In genomic region chr10:1057106-1057657, GRCh38 we compare ENCODE assay signal across 8 cellular contexts. TPM values are rescaled to one million over a fixed set of nuclear protein-coding genes. Genes with fewer than 3 reads are reported as not detected.
DNase-seq lines count a peak whose midpoint lies in the region; ATAC-seq and TF ChIP-seq lines count a peak whose summit lies in the region.

No MANE protein-coding gene starts in this region.

- no peak overlapping the region; the same call in 1 of the 2 replicates for H3K14ac ChIP-seq in IMR-90 (replicated peaks; ENCODE audit: low read depth, low read length)

- H4K91ac ChIP-seq in IMR-90 (ENCODE audit: insufficient read depth, low read depth, low read length): peak overlapping the region; percentile 24; the same call in 1 of the 2 replicates

- in situ Hi-C loops in IMR-90 (cut with MboI; ENCODE audit: low sequenced_read_pairs): no loop called here

- H3K9ac ChIP-seq in IMR-90 (ENCODE audit: low read depth, low read length): peak overlapping the region; percentile 86

- H2BK20ac ChIP-seq in IMR-90 (ENCODE audit: low read depth, low read length): no peak overlapping the region

- peaks cover 14% of the 10 kb centered on the region for H3K9me1 ChIP-seq in IMR-90 (ENCODE audit: insufficient read depth, low read length)

- H3K9me3 ChIP-seq in IMR-90 (ENCODE audit: control insufficient read depth, insufficient read depth, low read length) (no peaks in the 10 kb centered on the region), iPS-18c (ENCODE audit: control insufficient read depth, insufficient read depth, low read length) (no peaks in the 10 kb centered on the region)

- H3K4me3 ChIP-seq in IMR-90 (ENCODE audit: insufficient read depth, low read depth, low read length) (peak overlapping the region; percentile 93), iPS-18c (ENCODE audit: insufficient read depth, low read depth, low read length) (peak overlapping the region; percentile 97)

- H3K56ac ChIP-seq in IMR-90 (ENCODE audit: extremely low read depth, insufficient read depth, low read length): no peak overlapping the region

- peak overlapping the region; percentile 97 for H2AFZ ChIP-seq in IMR-90 (replicated peaks; ENCODE audit: low read length, poor library complexity)

- H3K4ac ChIP-seq in IMR-90 (ENCODE audit: low read depth, low read length): peak overlapping the region; percentile 57; the same call in 1 of the 2 replicates

- peak overlapping the region; percentile 95 for H3K4me2 ChIP-seq in IMR-90 (ENCODE audit: low read depth, low read length)

- WGBS in IMR-90 (ENCODE audit: extremely low coverage in 2 of 2, insufficient read length in 1 of 2), 2 experiments: 3% methylated on average over 11 of the region's 26 CpGs; no CpG with 5 or more reads in 1 of the 2 experiments
- 0 to 1% (median 1%) methylated on average over 21 to 26 of the region's 26 CpGs for WGBS in adipose tissue, 3 donors

- TF ChIP-seq POLR2A in IMR-90 (IDR thresholded peaks at IDR 0.05; ENCODE audit: low read depth, low read length): no peak

- peaks cover 4% of the 10 kb centered on the region for H3K36me3 ChIP-seq in IMR-90 (ENCODE audit: control insufficient read depth, insufficient read depth, low read length)

- peaks cover 2% of the 10 kb centered on the region for H3K4me1 ChIP-seq in IMR-90 (ENCODE audit: control insufficient read depth, insufficient read depth, low read length)

- H3K27ac ChIP-seq in IMR-90 (ENCODE audit: insufficient read depth, low read length): peak overlapping the region; percentile 79
- H3K27ac ChIP-seq in adipose tissue (ENCODE audit: low read depth, low read length): peak overlapping the region; percentile 52

- no peak for TF ChIP-seq CTCF in IMR-90 (conservative IDR thresholded peaks at IDR 0.05; ENCODE audit: low read depth, low read length)

- dilution Hi-C loops in IMR-90 (cut with HindIII; ENCODE audit: low sequenced_read_pairs, unreplicated experiment): no loop called here

- no peak for TF ChIP-seq RAD21 in IMR-90 (IDR thresholded peaks at IDR 0.05; ENCODE audit: low read length)

- H2AK5ac ChIP-seq in IMR-90 (ENCODE audit: low read depth, low read length): no peak overlapping the region

- peaks cover 36 to 59% of the 10 kb centered on the region in 2 experiments for H3K79me1 ChIP-seq in IMR-90 (ENCODE audit: low read depth in 1 of 2, low read length in 2 of 2)

- DNase-seq in DMS53 (lab: John Stamatoyannopoulos, UW) (peak; percentile 34), DMS53 treated with DMSO at 0.1 percent for 48 hours (lab: John Stamatoyannopoulos, UW; ENCODE audit: unreplicated experiment) (no peak), IMR-90 (no peak), NCI-H345 (lab: John Stamatoyannopoulos, UW) (no peak)
- DNase-seq in stimulated activated naive CD8-positive, alpha-beta T cell treated with anti-CD3 and anti-CD28 coated beads, Interleukin-15, Interleukin-2, amounts not matched to agents 100 U/mL and 50 U/mL, for 24 hours: no peak

- peak overlapping the region; percentile 77 for H4K5ac ChIP-seq in IMR-90 (ENCODE audit: low read depth, low read length)

- POLR2A ChIA-PET in IMR-90 (lab: Charles Lee; ENCODE audit: unreplicated experiment): interaction anchor here (0.6 kb wide), 1 partner anchor 25 kb away, joined by 6 read pairs; no protein-coding TSS in a partner anchor

- H3K27me3 ChIP-seq in IMR-90 (ENCODE audit: control insufficient read depth, insufficient read depth, low read length): no peaks in the 10 kb centered on the region

- CTCF ChIA-PET in IMR-90 (lab: Yijun Ruan, JAX): no interaction called here

- H2AK9ac ChIP-seq in IMR-90 (replicated peaks; ENCODE audit: low read depth, low read length, poor library complexity): peak overlapping the region; percentile 94

- ATAC-seq in IMR-90 (ENCODE audit: low read depth) (peak; percentile 6), GM18517 (IDR thresholded peaks at IDR 0.05; ENCODE audit: unreplicated experiment) (no peak)
- ATAC-seq in stimulated activated naive CD8-positive, alpha-beta T cell treated with anti-CD3 and anti-CD28 coated beads, Interleukin-15, Interleukin-2, amounts not matched to agents 100 U/mL and 50 U/mL, for 24 hours: peak; percentile 10

- peak overlapping the region; percentile 72 to 80 for H4K8ac ChIP-seq in IMR-90 (ENCODE audit: low read depth in 2 of 2, low read length in 2 of 2)

- H2BK15ac ChIP-seq in IMR-90 (ENCODE audit: low read depth, low read length): no peak overlapping the region

- peaks cover 27% of the 10 kb centered on the region for H4K20me1 ChIP-seq in IMR-90 (ENCODE audit: insufficient read depth, low read length)

- H2BK5ac ChIP-seq in IMR-90 (ENCODE audit: low read depth, low read length, poor library complexity, severe bottlenecking): peak overlapping the region; percentile 41

- H3K18ac ChIP-seq in IMR-90 (ENCODE audit: low read depth, low read length): no peak overlapping the region

- H3K23ac ChIP-seq in IMR-90 (ENCODE audit: low read depth, low read length): no peak overlapping the region

- no TSS peak for BruUV-seq in IMR-90 (replicated peaks; lab: Mats Ljungman, UMichigan)

- no peak overlapping the region for H2BK120ac ChIP-seq in IMR-90 (ENCODE audit: low read depth, low read length)

- intact Hi-C loops in IMR-90 (cut with micrococcal nuclease): no loop called here

TF ChIP-seq in IMR-90, 13 proteins besides CTCF, POLR2A, EP300 and RAD21:
- TF ChIP-seq ELK1 (IDR thresholded peaks at IDR 0.05; ENCODE audit: borderline replicate concordance, low read depth, low read length) (no peak), CEBPB (IDR thresholded peaks at IDR 0.05; ENCODE audit: low read depth, low read length) (no peak), MAFK (IDR thresholded peaks at IDR 0.05; ENCODE audit: low read depth, low read length) (no peak), NFE2L2 (IDR thresholded peaks at IDR 0.05; ENCODE audit: low read depth, low read length) (no peak), RFX5 (IDR thresholded peaks at IDR 0.05; ENCODE audit: low read depth, low read length) (no peak)

RNA-seq across cellular contexts. Expression of gene WDR37, which starts 1.0 kb away (rescaled TPM):
- total RNA-seq in IMR-90 (2012; rRNA removed): 12.7 and 16.4 TPM in 2 replicates
- 14.0 and 14.5 TPM in 2 replicates for polyA plus RNA-seq in IMR-90 (2012; rRNA removed)
- polyA plus RNA-seq in IMR-90 (2012; cell fraction: cytosol; rRNA removed): 9.0 and 12.3 TPM in 2 replicates
- 26.3 and 32.3 TPM in 2 replicates for polyA plus RNA-seq in IMR-90 (2012; cell fraction: nucleus; rRNA removed; ENCODE audit: low replicate concordance)
- polyA plus RNA-seq in adipose tissue: 1 to 10 TPM; 4.2 to 7.6 (median 7.5) TPM

RNA-seq across cellular contexts. Expression of gene IDI1, which starts 8.3 kb away (rescaled TPM):
- total RNA-seq in IMR-90 (2012; rRNA removed): 27.4 and 45.8 TPM in 2 replicates
- polyA plus RNA-seq in IMR-90 (2012; rRNA removed): 23.9 and 27.3 TPM in 2 replicates
- 4.1 and 6.3 TPM in 2 replicates for polyA plus RNA-seq in IMR-90 (2012; cell fraction: cytosol; rRNA removed)
- polyA plus RNA-seq in IMR-90 (2012; cell fraction: nucleus; rRNA removed; ENCODE audit: low replicate concordance): 13.7 and 128 TPM in 2 replicates
- 10 to 100 TPM; 15.9 to 54.2 (median 49.9) TPM for polyA plus RNA-seq in adipose tissue

RNA-seq across cellular contexts. Expression of gene IDI2, which starts 31.5 kb away (rescaled TPM):
- not detected in 2 replicates for total RNA-seq in IMR-90 (2012; rRNA removed)
- polyA plus RNA-seq in IMR-90 (2012; rRNA removed) (not detected in 2 replicates), adipose tissue (under 1 TPM in 1 of 3 donors, not detected in 2; 0.07 TPM)
- not detected in 2 replicates for polyA plus RNA-seq in IMR-90 (2012; cell fraction: cytosol; rRNA removed)
- not detected in 2 replicates for polyA plus RNA-seq in IMR-90 (2012; cell fraction: nucleus; rRNA removed; ENCODE audit: low replicate concordance)
